In the genomic region with DNA sequence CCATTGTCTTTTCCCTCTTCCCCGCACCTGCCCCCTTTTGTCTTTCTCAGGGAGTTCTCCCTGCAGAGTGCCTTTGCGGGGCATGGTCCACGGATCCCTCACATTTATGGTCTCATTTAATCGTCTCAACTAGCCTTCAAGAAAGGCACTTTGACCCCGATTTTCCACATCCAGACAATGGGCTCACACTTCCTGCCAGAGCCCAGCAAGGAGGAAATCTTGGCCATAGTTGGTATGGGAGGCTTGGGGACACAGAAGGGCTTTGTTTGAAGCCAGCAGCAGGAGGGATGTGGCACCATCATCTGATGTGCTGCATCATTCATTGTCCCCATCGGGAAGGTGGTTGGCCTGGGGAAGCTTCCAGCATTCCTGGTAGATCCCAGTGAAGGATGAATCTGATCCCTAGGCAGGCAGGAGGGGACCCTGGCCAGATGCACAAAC, we compare ENCODE assay signal across 14 cellular contexts. TPM values are rescaled to one million over a fixed set of nuclear protein-coding genes. Genes with fewer than 3 reads are reported as not detected.
DNase-seq lines count a peak whose midpoint lies in the region; ATAC-seq and TF ChIP-seq lines count a peak whose summit lies in the region.
"Had no signal": no experiment of that assay in that cellular context is flagged by ENCODE, and none has a peak within 500 bp of the region (broad histone marks: within the 10 kb centered on the region; RNA-seq: fewer than 3 reads in every experiment).

No MANE protein-coding gene starts in this region.

- TF ChIP-seq EP300 in transverse colon (IDR thresholded peaks at IDR 0.05; ENCODE audit: low read depth), result no peak

- no peaks in the 10 kb centered on the region for H3K9me3 Mint-ChIP-seq in CD8-positive, alpha-beta T cell
- H3K9me3 Mint-ChIP-seq: CD4-positive, alpha-beta T cell; type B pancreatic cell had no signal

- peaks cover 61 to 83% (median 70%) of the 10 kb centered on the region in 4 donors for H3K4me1 ChIP-seq in transverse colon
- H3K4me1 ChIP-seq in CD8-positive, alpha-beta T cell (ENCODE audit: insufficient read depth, low read length), result no peaks in the 10 kb centered on the region

- H3K9me3 ChIP-seq in transverse colon, result no peaks in the 10 kb centered on the region
- H3K9me3 ChIP-seq in CD8-positive, alpha-beta T cell (ENCODE audit: low read length), result no peaks in the 10 kb centered on the region

- H3K36me3 ChIP-seq in transverse colon, result no peaks in the 10 kb centered on the region
- no peaks in the 10 kb centered on the region for H3K36me3 ChIP-seq in CD8-positive, alpha-beta T cell (ENCODE audit: insufficient read depth, low read length)

- no peak overlapping the region for H3K27ac Mint-ChIP-seq in CD8-positive, alpha-beta T cell
- H3K27ac Mint-ChIP-seq: CD4-positive, alpha-beta T cell; type B pancreatic cell had no signal

- peak overlapping the region; percentile 79 to 95 (median 88) for H3K27ac ChIP-seq in transverse colon
- no peak overlapping the region for H3K27ac ChIP-seq in CD8-positive, alpha-beta T cell (ENCODE audit: low read depth, low read length)

- DNase-seq in cardiac septum (ENCODE audit: low spot score), result peak; percentile 60
- no peak for DNase-seq in left cardiac atrium
- peak; percentile 82 for DNase-seq in foreskin melanocyte
- peak; percentile 93 for DNase-seq in pons (ENCODE audit: low spot score)
- no peak for DNase-seq in transverse colon
- no peak for DNase-seq in CD8-positive, alpha-beta T cell
- no peak for DNase-seq in NCI-H82 treated with DMSO at 0.1 percent for 48 hours (lab: John Stamatoyannopoulos, UW; ENCODE audit: unreplicated experiment)
- DNase-seq: activated CD4-positive, CD25-positive, alpha-beta regulatory T cell treated with anti-CD3 and anti-CD28 coated beads, Interleukin-2, amount 50 U/mL, for 72 hours; CD4-positive, alpha-beta T cell; DMS79 treated with DMSO at 0.1 percent for 48 hours; NCI-H2029 treated with DMSO at 0.1 percent for 48 hours; SIG-M5 had no signal

- intact Hi-C loops in cardiac septum (cut with DNase I), result no loop called here
- intact Hi-C loops in left cardiac atrium (cut with DNase I), result no loop called here
- intact Hi-C loops in transverse colon (cut with DNase I; ENCODE audit: low total_unique reads), result no loop called here
- intact Hi-C loops in CD8-positive, alpha-beta T cell (cut with DNase I, micrococcal nuclease), result no loop called here

- TF ChIP-seq POLR2A in transverse colon (IDR thresholded peaks at IDR 0.05), result no peak

- CTCF ChIA-PET in CD8-positive, alpha-beta T cell (lab: Charles Lee), result no interaction called here

- no peaks in the 10 kb centered on the region for H3K4me1 Mint-ChIP-seq in CD8-positive, alpha-beta T cell (ENCODE audit: low read depth)

- ATAC-seq in left cardiac atrium, result no peak
- no peak for ATAC-seq in HG02884 (IDR thresholded peaks at IDR 0.05; ENCODE audit: unreplicated experiment)
- no peak for ATAC-seq in CD8-positive, alpha-beta T cell

- no peak overlapping the region for H3K4me3 ChIP-seq in transverse colon
- no peak overlapping the region for H3K4me3 ChIP-seq in CD8-positive, alpha-beta T cell (ENCODE audit: low read depth, low read length)

- H3K27me3 Mint-ChIP-seq in CD8-positive, alpha-beta T cell (ENCODE audit: low read depth), result no peaks in the 10 kb centered on the region
- H3K27me3 Mint-ChIP-seq: CD4-positive, alpha-beta T cell; type B pancreatic cell had no signal

- no peak overlapping the region for H3K4me3 Mint-ChIP-seq in CD8-positive, alpha-beta T cell
- H3K4me3 Mint-ChIP-seq: CD4-positive, alpha-beta T cell; type B pancreatic cell had no signal

- no peaks in the 10 kb centered on the region for H3K27me3 ChIP-seq in transverse colon
- no peaks in the 10 kb centered on the region for H3K27me3 ChIP-seq in CD8-positive, alpha-beta T cell (ENCODE audit: insufficient read depth, low read length)

- 68 to 78% methylated on average over 5 to 6 of the region's 6 CpGs for WGBS in transverse colon (ENCODE audit: low coverage in 1 of 2), 2 donors

- H3K36me3 Mint-ChIP-seq in CD8-positive, alpha-beta T cell, result no peaks in the 10 kb centered on the region
- H3K36me3 Mint-ChIP-seq: type B pancreatic cell had no signal

- TF ChIP-seq CTCF in transverse colon (IDR thresholded peaks at IDR 0.05), result no peak
- no peak for TF ChIP-seq CTCF in CD8-positive, alpha-beta T cell (IDR thresholded peaks at IDR 0.05)

- POLR2A ChIA-PET in CD8-positive, alpha-beta T cell (lab: Charles Lee), result no interaction called here

- in situ Hi-C loops in transverse colon (cut with MboI; ENCODE audit: low pct_ligation_motif_present in 1 of 4, low pct_unique_long_range_greater_than_20kb in 1 of 4, low sequenced_read_pairs in 3 of 4), result no loop called here

RNA-seq across cellular contexts. Expression of a gene that starts 24.9 kb away (rescaled TPM):
- total RNA-seq in cardiac septum (855 TPM), left cardiac atrium (1,000 to 10,000 TPM in 1 of 2 donors, 100 to 1,000 TPM in 1; 881 to 1,287 TPM), transverse colon (100 to 1,000 TPM; 628 to 986 (median 782) TPM)
- 1 to 10 TPM; 1.7 to 3.2 TPM for total RNA-seq in CD8-positive, alpha-beta T cell

Comparison
In these comparisons a context has a peak if more than half of its experiments do, and no peak if none do; other contexts are left out.
1. DNase-seq: peak in cardiac septum (single experiment), foreskin melanocyte (single experiment) and pons (single experiment); none in left cardiac atrium (single experiment), transverse colon (single experiment), CD8-positive, alpha-beta T cell (0 of 7) and NCI-H82 treated with DMSO at 0.1 percent for 48 hours (single experiment).
2. RNA of a gene that starts 24.9 kb away (total RNA-seq): 881 to 1,287 TPM in left cardiac atrium, 855 TPM in cardiac septum (single experiment) and 628 to 986 TPM in transverse colon; 1.7 to 3.2 TPM in CD8-positive, alpha-beta T cell; every median in the first group is over 100 times any median in the second.